8 cellular contexts compared by ENCODE assay signal in genomic region chr20:1005452-1006027, GRCh38. TPM values are rescaled to one million over a fixed set of nuclear protein-coding genes. Genes with fewer than 3 reads are reported as not detected.
A peak's percentile ranks its signal among the peaks of the same experiment; 100 is the strongest.
DNase-seq lines count a peak whose midpoint lies in the region; ATAC-seq and TF ChIP-seq lines count a peak whose summit lies in the region.

No MANE protein-coding gene starts in this region.

- no peak overlapping the region for H3T11ph ChIP-seq in H9 (ENCODE audit: low read length)

- no peak overlapping the region for H3K4me2 ChIP-seq in H9 (ENCODE audit: insufficient read depth, insufficient read length, low read length)

- no peaks in the 10 kb centered on the region; the same call in 1 of the 2 replicates for H3K4me1 ChIP-seq in H9 (ENCODE audit: insufficient read depth, low read length)
- no peaks in the 10 kb centered on the region for H3K4me1 ChIP-seq in adrenal gland (replicated peaks in 1 of 2)

- H3K27me3 ChIP-seq in H9 (ENCODE audit: insufficient read depth, low read length) (peaks cover 2% of the 10 kb centered on the region; the same call in 1 of the 2 replicates), adrenal gland (peaks cover 35% of the 10 kb centered on the region)

- H3K36me3 ChIP-seq in adrenal gland (replicated peaks in 1 of 2), result no peaks in the 10 kb centered on the region

- H3K9me3 Mint-ChIP-seq in H9 (no peaks in the 10 kb centered on the region), naive B cell (peaks cover 0 to 4% (median 0%) of the 10 kb centered on the region in 7 donors)
- H3K9me3 Mint-ChIP-seq in activated naive CD8-positive, alpha-beta T cell treated with anti-CD3 and anti-CD28 coated beads, Interleukin-2, amount 50 U/mL, for 24 hours, result no peaks in the 10 kb centered on the region

- H2AFZ ChIP-seq in H9 (ENCODE audit: low read length), result no peak overlapping the region

- peak overlapping the region in 1 of 3 experiments; percentile 66; a peak in 1 of 7 replicates for H3K27ac Mint-ChIP-seq in H9
- no peak overlapping the region for H3K27ac Mint-ChIP-seq in activated naive CD8-positive, alpha-beta T cell treated with anti-CD3 and anti-CD28 coated beads, Interleukin-2, amount 50 U/mL, for 24 hours
- H3K27ac Mint-ChIP-seq in naive B cell, result no peak overlapping the region

- no peak overlapping the region for H3K4me3 Mint-ChIP-seq in H9
- no peak overlapping the region for H3K4me3 Mint-ChIP-seq in activated naive CD8-positive, alpha-beta T cell treated with anti-CD3 and anti-CD28 coated beads, Interleukin-2, amount 50 U/mL, for 24 hours
- H3K4me3 Mint-ChIP-seq in naive B cell, result no peak overlapping the region

- no peak overlapping the region for H2BK20ac ChIP-seq in H9 (ENCODE audit: low read depth, low read length, poor library complexity, severe bottlenecking)

- H2AK5ac ChIP-seq in H9 (ENCODE audit: insufficient read length, low read length), result no peak overlapping the region

- H2BK120ac ChIP-seq in H9 (ENCODE audit: low read depth, low read length, poor library complexity, severe bottlenecking), result no peak overlapping the region

- no peaks in the 10 kb centered on the region for H3K36me3 Mint-ChIP-seq in H9 (ENCODE audit: insufficient read depth in 1 of 3, low read depth in 3 of 3)
- H3K36me3 Mint-ChIP-seq in activated naive CD8-positive, alpha-beta T cell treated with anti-CD3 and anti-CD28 coated beads, Interleukin-2, amount 50 U/mL, for 24 hours (ENCODE audit: low read depth), result no peaks in the 10 kb centered on the region
- H3K36me3 Mint-ChIP-seq in naive B cell, result peaks cover 5 to 10% of the 10 kb centered on the region in 2 donors

- H4K8ac ChIP-seq in H9 (replicated peaks; ENCODE audit: insufficient read length, low read depth, low read length), result no peak overlapping the region

- no CpG with 5 or more reads among the region's 5 CpGs for WGBS in H9 (ENCODE audit: extremely low coverage, insufficient read length, low lambda C conversion rate)
- WGBS in adrenal gland, 4 donors, result 20 to 42% (median 35%) methylated on average over 1 to 5 of the region's 5 CpGs

- H3K9ac ChIP-seq in H9 (ENCODE audit: extremely low read depth, insufficient read length, low read length), result no peak overlapping the region

- no peak overlapping the region for H3K23ac ChIP-seq in H9 (ENCODE audit: insufficient read length, low read depth, low read length)

- no peaks in the 10 kb centered on the region for H3K9me3 ChIP-seq in H9 (ENCODE audit: control insufficient read depth, low read depth, low read length)
- H3K9me3 ChIP-seq in adrenal gland (replicated peaks in 1 of 3), result no peaks in the 10 kb centered on the region

- H3K79me2 ChIP-seq in H9 (ENCODE audit: insufficient read depth, low read length), result no peaks in the 10 kb centered on the region

- peaks cover 49% of the 10 kb centered on the region for H3K27me3 Mint-ChIP-seq in H9 (ENCODE audit: low read depth)
- peaks cover 53% of the 10 kb centered on the region for H3K27me3 Mint-ChIP-seq in activated naive CD8-positive, alpha-beta T cell treated with anti-CD3 and anti-CD28 coated beads, Interleukin-2, amount 50 U/mL, for 24 hours
- H3K27me3 Mint-ChIP-seq in naive B cell, result peaks cover 38 to 65% (median 62%) of the 10 kb centered on the region in 3 donors

- TF ChIP-seq CTCF in H9 (conservative IDR thresholded peaks at IDR 0.05) (no peak), adrenal gland (IDR thresholded peaks at IDR 0.05) (no peak)

- H3K23me2 ChIP-seq in H9 (ENCODE audit: insufficient read length, low read depth, low read length, poor library complexity, severe bottlenecking), result peaks cover 10% of the 10 kb centered on the region

- peak; percentile 15 for DNase-seq in EL
- DNase-seq in H9, result peak; percentile 85
- peak; percentile 23 for DNase-seq in NCI-H345 (lab: John Stamatoyannopoulos, UW)
- DNase-seq in activated naive CD8-positive, alpha-beta T cell treated with anti-CD3 and anti-CD28 coated beads, Interleukin-2, amount 50 U/mL, for 24 hours, result peak; percentile 8
- DNase-seq in naive B cell, result peak; percentile 16
- DNase-seq in adrenal gland, result no peak
- DNase-seq in NCI-H187 (lab: John Stamatoyannopoulos, UW), result no peak

- no peak overlapping the region for H2BK12ac ChIP-seq in H9 (ENCODE audit: insufficient read length, low read depth, low read length)

- no peak overlapping the region for H4K91ac ChIP-seq in H9 (ENCODE audit: insufficient read length, low read depth, low read length)

- no peak for TF ChIP-seq POLR2A in adrenal gland (IDR thresholded peaks at IDR 0.05)

- H3K4ac ChIP-seq in H9 (ENCODE audit: low read depth, low read length), result no peak overlapping the region

- H3K4me1 Mint-ChIP-seq in H9 (peaks cover 20 to 35% of the 10 kb centered on the region in 2 experiments), naive B cell (peaks cover 7 to 12% (median 8%) of the 10 kb centered on the region in 3 donors)
- H3K4me1 Mint-ChIP-seq in activated naive CD8-positive, alpha-beta T cell treated with anti-CD3 and anti-CD28 coated beads, Interleukin-2, amount 50 U/mL, for 24 hours, result peaks cover 2% of the 10 kb centered on the region

- no peak overlapping the region for H2BK15ac ChIP-seq in H9 (ENCODE audit: low read depth, low read length)

- no peak overlapping the region for H3K18ac ChIP-seq in H9 (ENCODE audit: insufficient read length, low read depth, low read length)

- no peaks in the 10 kb centered on the region for H4K20me1 ChIP-seq in H9 (ENCODE audit: control insufficient read depth, insufficient read depth, insufficient read length)

- no peak overlapping the region for H3K56ac ChIP-seq in H9 (ENCODE audit: insufficient read length, low read depth, low read length)

- no peak overlapping the region for H3K4me3 ChIP-seq in adrenal gland

- H3K27ac ChIP-seq in H9 (ENCODE audit: insufficient read length, low read depth, low read length) (no peak overlapping the region), adrenal gland (no peak overlapping the region)

- no peak overlapping the region for H2BK5ac ChIP-seq in H9 (ENCODE audit: insufficient read length, low read length)

- H3K14ac ChIP-seq in H9 (ENCODE audit: insufficient read depth, low read length), result no peak overlapping the region

- H3K79me1 ChIP-seq in H9 (ENCODE audit: insufficient read depth, low read depth, low read length, poor library complexity, severe bottlenecking), result no peaks in the 10 kb centered on the region

- peak; percentile 81 for ATAC-seq in activated naive CD8-positive, alpha-beta T cell treated with anti-CD3 and anti-CD28 coated beads, Interleukin-2, amount 50 U/mL, for 24 hours
- ATAC-seq in naive B cell (ENCODE audit: low read depth in 2 of 2) (peak; percentile 45 to 70), GM19467 (IDR thresholded peaks at IDR 0.05; ENCODE audit: unreplicated experiment) (no peak)

- intact Hi-C loops in adrenal gland (cut with DNase I), result no loop called here

- no peak overlapping the region for H4K5ac ChIP-seq in H9 (ENCODE audit: insufficient read length, low read depth, low read length)

RNA-seq across cellular contexts. Expression of gene RSPO4, which starts 3.4 kb away (rescaled TPM):
- total RNA-seq in H9 (2021) (5.0 and 6.7 TPM in 2 replicates), adrenal gland (under 1 TPM in 3 of 8 donors, not detected in 5; 0.20 to 0.39 (median 0.31) TPM)
- polyA plus RNA-seq in naive B cell (ENCODE audit: low read depth in 6 of 6) (not detected), adrenal gland (under 1 TPM; 0.16 to 0.64 (median 0.20) TPM)

Comparison
In these comparisons a context has a peak if more than half of its experiments do, and no peak if none do; other contexts are left out.
1. DNase-seq: peak in EL (single experiment), H9 (single experiment), NCI-H345 (single experiment), activated naive CD8-positive, alpha-beta T cell treated with anti-CD3 and anti-CD28 coated beads, Interleukin-2, amount 50 U/mL, for 24 hours (single experiment) and naive B cell (single experiment); none in adrenal gland (0 of 7) and NCI-H187 (0 of 2).